ENCODE assay signal across 1 cellular context in genomic region chr10:100355069-100355468, GRCh38.
A peak's percentile ranks its signal among the peaks of the same experiment; 100 is the strongest.
TF ChIP-seq lines count a peak whose summit lies in the region.

No MANE protein-coding gene starts in this region.

TF ChIP-seq in HepG2, 621 proteins besides CTCF, POLR2A, EP300 and RAD21:
- TF ChIP-seq POLR2AphosphoS5 (IDR thresholded peaks at IDR 0.05; ENCODE audit: low read depth, low read length) (peak; percentile 32; the same call in 1 of the 2 replicates), RAD51 (IDR thresholded peaks at IDR 0.05; ENCODE audit: borderline replicate concordance) (no peak), CREBL2 (CRISPR knock-in tag; IDR thresholded peaks at IDR 0.05; ENCODE audit: borderline replicate concordance) (no peak)
